In genomic region chr9:129312251-129312650, GRCh38 we compare ENCODE assay signal across 26 cellular contexts.
DNase-seq lines count a peak whose midpoint lies in the region; ATAC-seq and TF ChIP-seq lines count a peak whose summit lies in the region.
"Had no signal": no experiment of that assay in that cellular context is flagged by ENCODE, and none has a peak within 500 bp of the region (broad histone marks: within the 10 kb centered on the region; RNA-seq: fewer than 3 reads in every experiment).

No MANE protein-coding gene starts in this region.

- no peaks in the 10 kb centered on the region for H3K4me1 Mint-ChIP-seq in Calu3 (ENCODE audit: low read depth, unreplicated experiment)
- peaks cover 2% of the 10 kb centered on the region for H3K4me1 Mint-ChIP-seq in progenitor cell of endocrine pancreas (ENCODE audit: low read depth)
- H3K4me1 Mint-ChIP-seq: IgD-negative memory B cell, immature natural killer cell had no signal

- H3K27ac Mint-ChIP-seq in Calu3 (ENCODE audit: unreplicated experiment) (peak overlapping the region; percentile 68), progenitor cell of endocrine pancreas (no peak overlapping the region)
- H3K27ac Mint-ChIP-seq: CD4-positive, CD25-positive, alpha-beta regulatory T cell; endodermal cell; IgD-negative memory B cell; immature natural killer cell; T-helper 1 cell treated with Interleukin-12 subunit alpha and Interleukin-12 subunit beta and Interleukin-4 antibody, amounts not matched to agents 30 μg/mL and 1 μg/mL, for 36 hours had no signal

- H3K4me3 Mint-ChIP-seq in Calu3 (ENCODE audit: low read depth, unreplicated experiment) (no peak overlapping the region), progenitor cell of endocrine pancreas (ENCODE audit: low read depth) (no peak overlapping the region)
- H3K4me3 Mint-ChIP-seq: CD4-positive, CD25-positive, alpha-beta regulatory T cell; endodermal cell; IgD-negative memory B cell; immature natural killer cell; T-helper 1 cell treated with Interleukin-12 subunit alpha and Interleukin-12 subunit beta and Interleukin-4 antibody, amounts not matched to agents 30 μg/mL and 1 μg/mL, for 36 hours had no signal

- no TSS peak for BruUV-seq in Calu3 (replicated peaks; lab: Mats Ljungman, UMichigan)

- no peaks in the 10 kb centered on the region for H3K27me3 Mint-ChIP-seq in Calu3 (ENCODE audit: unreplicated experiment)
- no peaks in the 10 kb centered on the region for H3K27me3 Mint-ChIP-seq in progenitor cell of endocrine pancreas
- H3K27me3 Mint-ChIP-seq: CD4-positive, CD25-positive, alpha-beta regulatory T cell had no signal

- CTCF ChIA-PET in Calu3 (lab: Charles Lee): no interaction called here

- H3K9me3 Mint-ChIP-seq in Calu3 (ENCODE audit: low read depth, unreplicated experiment): no peaks in the 10 kb centered on the region
- peaks cover 5% of the 10 kb centered on the region for H3K9me3 Mint-ChIP-seq in progenitor cell of endocrine pancreas (ENCODE audit: low read depth)
- H3K9me3 Mint-ChIP-seq: IgD-negative memory B cell; immature natural killer cell; T-helper 1 cell treated with Interleukin-12 subunit alpha and Interleukin-12 subunit beta and Interleukin-4 antibody, amounts not matched to agents 30 μg/mL and 1 μg/mL, for 36 hours had no signal

- intact Hi-C loops in Calu3 (cut with micrococcal nuclease; ENCODE audit: unreplicated experiment): no loop called here

- no peaks in the 10 kb centered on the region for H3K36me3 Mint-ChIP-seq in Calu3 (ENCODE audit: insufficient read depth, unreplicated experiment)
- no peaks in the 10 kb centered on the region for H3K36me3 Mint-ChIP-seq in progenitor cell of endocrine pancreas (ENCODE audit: insufficient read depth)
- H3K36me3 Mint-ChIP-seq: CD4-positive, CD25-positive, alpha-beta regulatory T cell; IgD-negative memory B cell; immature natural killer cell had no signal

- no peak for TF ChIP-seq CTCF in Calu3 (IDR thresholded peaks at IDR 0.05; ENCODE audit: unreplicated experiment)
- no peak for TF ChIP-seq CTCF in progenitor cell of endocrine pancreas (IDR thresholded peaks at IDR 0.05; ENCODE audit: unreplicated experiment)

- no peak for ATAC-seq in activated CD4-positive, CD25-positive, alpha-beta regulatory T cell treated with anti-CD3 and anti-CD28 coated beads, Interleukin-2, amount 50 U/mL, for 24 hours
- ATAC-seq in left lobe of liver (no peak), HG02763 (IDR thresholded peaks at IDR 0.05; ENCODE audit: unreplicated experiment) (no peak)
- ATAC-seq: gastroesophageal sphincter had no signal

- DNase-seq in activated CD4-positive, CD25-positive, alpha-beta regulatory T cell treated with anti-CD3 and anti-CD28 coated beads, Interleukin-2, amount 50 U/mL, for 72 hours: peak; percentile 4
- no peak for DNase-seq in Calu3
- peak; percentile 39 for DNase-seq in left lobe of liver (ENCODE audit: low spot score)
- DNase-seq in progenitor cell of endocrine pancreas (ENCODE audit: low spot score, unreplicated experiment): peak; percentile 7
- no peak for DNase-seq in stimulated activated CD4-positive, alpha-beta T cell treated with anti-CD3 and anti-CD28 coated beads, Interleukin-12 subunit alpha, Interleukin-12 subunit beta, amount 100 ng/mL, for 4 hours
- no peak for DNase-seq in NCI-H748 (lab: John Stamatoyannopoulos, UW; ENCODE audit: unreplicated experiment)
- DNase-seq: activated CD4-positive, alpha-beta T cell treated with anti-CD3 and anti-CD28 coated beads for 4 hours; activated gamma-delta T cell treated with Interleukin-2 at 50 U/mL for 16 hours; amygdala; CD4-positive, CD25-positive, alpha-beta regulatory T cell; cortex of kidney; DMS 273 treated with DMSO at 0.1 percent for 48 hours; endodermal cell; hippocampal formation; immature natural killer cell; NCI-H1092 treated with DMSO at 0.1 percent for 48 hours; NCI-H2029; NCI-H2227 treated with DMSO at 0.1 percent for 48 hours; RPMI8226; stimulated activated CD4-positive, alpha-beta T cell treated with anti-CD3 and anti-CD28 coated beads, Interleukin-4, amount 100 ng/mL, for 24 hours; stimulated activated naive CD4-positive, alpha-beta T cell had no signal

Comparison
In these comparisons a context has a peak if more than half of its experiments do, and no peak if none do; other contexts are left out.
1. DNase-seq: peak in activated CD4-positive, CD25-positive, alpha-beta regulatory T cell treated with anti-CD3 and anti-CD28 coated beads, Interleukin-2, amount 50 U/mL, for 72 hours (single experiment), left lobe of liver (single experiment) and progenitor cell of endocrine pancreas (single experiment); none in Calu3 (single experiment), stimulated activated CD4-positive, alpha-beta T cell treated with anti-CD3 and anti-CD28 coated beads, Interleukin-12 subunit alpha, Interleukin-12 subunit beta, amount 100 ng/mL, for 4 hours (single experiment) and NCI-H748 (single experiment).